ENCODE assay signal across 30 cellular contexts in genomic region chr2:50018938-50019337, GRCh38.
DNase-seq lines count a peak whose midpoint lies in the region; ATAC-seq, FAIRE-seq and TF ChIP-seq lines count a peak whose summit lies in the region.
"Had no signal": no experiment of that assay in that cellular context is flagged by ENCODE, and none has a peak within 500 bp of the region (broad histone marks: within the 10 kb centered on the region; RNA-seq: fewer than 3 reads in every experiment).

No MANE protein-coding gene starts in this region.

- H3K4me3 ChIP-seq in HEK293 (ENCODE audit: low read depth, low read length) (no peak overlapping the region), bronchial epithelial cell (ENCODE audit: low read depth, low read length) (no peak overlapping the region)
- H3K4me3 ChIP-seq: ascending aorta, heart left ventricle, left lung, right atrium auricular region, testis, vagina had no signal

- POLR2A ChIA-PET in HEK293 (lab: Yijun Ruan, JAX), result no interaction called here

- H3K27me3 ChIP-seq in bronchial epithelial cell (ENCODE audit: control insufficient read depth, insufficient read depth, low read length), result no peaks in the 10 kb centered on the region
- H3K27me3 ChIP-seq: ascending aorta, heart left ventricle, left lung, right atrium auricular region, testis, vagina had no signal

- ATAC-seq in HG03432 (IDR thresholded peaks at IDR 0.05; ENCODE audit: unreplicated experiment) (no peak), HG02852 (IDR thresholded peaks at IDR 0.05; ENCODE audit: unreplicated experiment) (no peak), HG03354 (IDR thresholded peaks at IDR 0.05; ENCODE audit: poor library complexity, severe bottlenecking, unreplicated experiment) (no peak)
- ATAC-seq: heart left ventricle; left lung; naive thymus-derived CD4-positive, alpha-beta T cell had no signal

- peak; percentile 5 for DNase-seq in NCI-H2029 treated with DMSO at 0.1 percent for 48 hours (lab: John Stamatoyannopoulos, UW)
- peak; percentile 74 for DNase-seq in bronchial epithelial cell (ENCODE audit: low read depth)
- peak; percentile 3 for DNase-seq in iris pigment epithelial cell (ENCODE audit: low read depth)
- DNase-seq: activated B cell treated with CpG ODN at 0.5 μM for 24 hours; activated CD4-positive, alpha-beta T cell treated with anti-CD3 and anti-CD28 coated beads, Interleukin-2, amount 50 U/mL, for 4 hours; activated CD8-positive, alpha-beta memory T cell treated with anti-CD3 and anti-CD28 coated beads, Interleukin-2, amount 50 U/mL, for 4 hours; dermis blood vessel endothelial cell; heart left ventricle; naive thymus-derived CD4-positive, alpha-beta T cell; NCI-H1436 treated with DMSO at 0.1 percent for 48 hours; NCI-H345; NCI-H82; OCI-M1; Right ventricle myocardium superior; stimulated activated CD4-positive, alpha-beta T cell treated with anti-CD3 and anti-CD28 coated beads, Interleukin-12 subunit alpha, Interleukin-12 subunit beta, amount 100 ng/mL, for 4 hours; stimulated activated CD4-positive, alpha-beta T cell treated with anti-CD3 and anti-CD28 coated beads, Interleukin-4, amount 100 ng/mL, for 24 hours; stimulated activated naive CD4-positive, alpha-beta T cell; T1000; testis had no signal

- H3K9me3 ChIP-seq in HEK293 (ENCODE audit: control insufficient read depth, insufficient read depth, low read depth, low read length), result no peaks in the 10 kb centered on the region
- H3K9me3 ChIP-seq: ascending aorta, left lung, right atrium auricular region, testis, vagina had no signal

- no peaks in the 10 kb centered on the region for H3K4me1 ChIP-seq in HEK293 (ENCODE audit: control insufficient read depth, insufficient read depth, low read length)
- H3K4me1 ChIP-seq: ascending aorta, heart left ventricle, left lung, right atrium auricular region, testis, vagina had no signal

- H3K27ac ChIP-seq in HEK293 (ENCODE audit: extremely low read depth, low read depth, low read length), result no peak overlapping the region
- H3K27ac ChIP-seq: ascending aorta, C4-2B, heart left ventricle, KMS-11, left lung, right atrium auricular region, testis, vagina had no signal

- TF ChIP-seq CTCF in HEK293 (tag by site-specific recombination; IDR thresholded peaks at IDR 0.05) (no peak), bronchial epithelial cell (IDR thresholded peaks at IDR 0.05; ENCODE audit: insufficient read depth, low read length, severe bottlenecking) (no peak)

- no peak for FAIRE-seq in bronchial epithelial cell (lab: Jason Lieb, UNC)
- FAIRE-seq: endometrium had no signal

- H3K36me3 ChIP-seq in HEK293 (ENCODE audit: control insufficient read depth in 2 of 2, insufficient read depth in 1 of 2, low read length in 2 of 2) (no peaks in the 10 kb centered on the region), bronchial epithelial cell (ENCODE audit: control insufficient read depth, insufficient read depth, low read length) (no peaks in the 10 kb centered on the region)
- H3K36me3 ChIP-seq: ascending aorta, heart left ventricle, left lung, right atrium auricular region, vagina had no signal

- CTCF ChIA-PET in HEK293 (lab: Yijun Ruan, JAX), result no interaction called here

TF ChIP-seq in HEK293, 187 proteins besides CTCF, POLR2A, EP300 and RAD21:
- TF ChIP-seq ATF2 (tag by site-specific recombination; IDR thresholded peaks at IDR 0.05; ENCODE audit: low read depth) (0 out of 2 replicates have a peak, but pooled peaks have one; percentile 22), TCF7L2 (IDR thresholded peaks at IDR 0.05; ENCODE audit: borderline replicate concordance, low read depth, low read length) (0 out of 2 replicates have a peak, but pooled peaks have one; percentile 19), ZSCAN16 (tag by site-specific recombination; IDR thresholded peaks at IDR 0.05) (no peak), ZBTB17 (tag by site-specific recombination; IDR thresholded peaks at IDR 0.05) (peak; percentile 31; the same call in 1 of the 2 replicates), ZNF704 (tag by site-specific recombination; IDR thresholded peaks at IDR 0.05) (no peak), ZNF629 (tag by site-specific recombination; IDR thresholded peaks at IDR 0.05) (peak; percentile 42), SP3 (tag by site-specific recombination; IDR thresholded peaks at IDR 0.05) (no peak), ZNF184 (tag by site-specific recombination; IDR thresholded peaks at IDR 0.05) (no peak), ZNF785 (tag by site-specific recombination; IDR thresholded peaks at IDR 0.05) (no peak)

Comparison
In these comparisons a context has a peak if more than half of its experiments do, and no peak if none do; other contexts are left out.
1. DNase-seq: peak in every context shown above with its lines; median percentile 74 in bronchial epithelial cell; 5 in NCI-H2029 treated with DMSO at 0.1 percent for 48 hours; 3 in iris pigment epithelial cell.